ENCODE assay signal across 9 cellular contexts in the genomic region with DNA sequence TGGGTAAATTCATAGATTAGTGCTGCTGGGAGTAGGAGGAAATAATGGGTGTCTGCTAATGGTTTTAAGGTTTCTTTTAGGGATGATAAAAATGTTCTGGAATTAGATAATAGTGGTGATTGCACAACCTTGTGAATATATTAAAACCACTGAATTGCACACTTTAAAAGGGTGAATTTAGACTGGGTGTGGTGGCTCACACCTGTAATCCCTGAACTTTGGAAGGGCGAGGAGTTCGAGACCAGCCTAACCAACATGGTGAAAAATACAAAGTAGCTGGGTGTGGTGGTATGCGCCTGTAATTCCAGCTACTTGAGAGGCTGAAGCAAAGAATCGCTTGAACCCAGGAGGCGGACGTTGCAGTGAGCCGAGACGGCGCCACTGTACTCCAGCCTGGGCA. TPM values are rescaled to one million over a fixed set of nuclear protein-coding genes. Genes with fewer than 3 reads are reported as not detected.
A peak's percentile ranks its signal among the peaks of the same experiment; 100 is the strongest.
DNase-seq lines count a peak whose midpoint lies in the region; ATAC-seq and TF ChIP-seq lines count a peak whose summit lies in the region.
"Had no signal": no experiment of that assay in that cellular context is flagged by ENCODE, and none has a peak within 500 bp of the region (broad histone marks: within the 10 kb centered on the region; RNA-seq: fewer than 3 reads in every experiment).

No MANE protein-coding gene starts in this region.

- H3K36me3 Mint-ChIP-seq in Caco-2 (ENCODE audit: insufficient read depth, unreplicated experiment) = peaks cover 58% of the 10 kb centered on the region
- peaks cover 20% of the 10 kb centered on the region for H3K36me3 Mint-ChIP-seq in endodermal cell (ENCODE audit: low read depth)

- no peak for TF ChIP-seq CTCF in Caco-2 (IDR thresholded peaks at IDR 0.05; ENCODE audit: insufficient read depth in 1 of 2, low read depth in 1 of 2, low read length in 1 of 2, severe bottlenecking in 1 of 2, unreplicated experiment in 1 of 2)
- no peak for TF ChIP-seq CTCF in OCI-LY7 (conservative IDR thresholded peaks at IDR 0.05; ENCODE audit: low read length)
- TF ChIP-seq CTCF in endodermal cell (conservative IDR thresholded peaks at IDR 0.05) = no peak

- H3K9me2 ChIP-seq in OCI-LY7 (ENCODE audit: insufficient read depth, low read length) = no peaks in the 10 kb centered on the region

- H3K4me3 Mint-ChIP-seq in Caco-2 (ENCODE audit: unreplicated experiment) (peak overlapping the region; percentile 98), endodermal cell (peak overlapping the region; percentile 88)

- 94 to 96% methylated on average over 9 of the region's 9 CpGs for WGBS in endodermal cell (ENCODE audit: insufficient coverage in 1 of 2, insufficient read length in 1 of 2), 2 experiments

- ATAC-seq in GM18909 (IDR thresholded peaks at IDR 0.05; ENCODE audit: poor library complexity, unreplicated experiment) = no peak
- no peak for ATAC-seq in HG03520 (IDR thresholded peaks at IDR 0.05; ENCODE audit: unreplicated experiment)

- H3K9me3 Mint-ChIP-seq in Caco-2 (ENCODE audit: unreplicated experiment) (no peaks in the 10 kb centered on the region), endodermal cell (no peaks in the 10 kb centered on the region)

- H3K27ac Mint-ChIP-seq in Caco-2 (ENCODE audit: unreplicated experiment) = peak overlapping the region; percentile 99
- peak overlapping the region; percentile 45 for H3K27ac Mint-ChIP-seq in endodermal cell

- H3K4me3 ChIP-seq in Caco-2 (ENCODE audit: low read depth, low read length) (peak overlapping the region; percentile 69), OCI-LY7 (ENCODE audit: low read depth, low read length, poor library complexity, severe bottlenecking) (peak overlapping the region; percentile 75), endodermal cell (ENCODE audit: low read length) (peak overlapping the region; percentile 97), neuron (ENCODE audit: low read length) (peak overlapping the region; percentile 92)

- H3K27me3 ChIP-seq in Caco-2 (replicated peaks; ENCODE audit: control insufficient read depth, insufficient read depth, low read length) = no peaks in the 10 kb centered on the region
- H3K27me3 ChIP-seq in endodermal cell (ENCODE audit: control insufficient read depth, insufficient read depth, low read length, poor library complexity, severe bottlenecking) = no peaks in the 10 kb centered on the region
- no peaks in the 10 kb centered on the region for H3K27me3 ChIP-seq in neuron (ENCODE audit: insufficient read depth, low read length)

- intact Hi-C loops in Caco-2 (cut with micrococcal nuclease; ENCODE audit: unreplicated experiment) (loop anchor here (5.0 kb wide), 1 partner anchor 634 kb away; no protein-coding TSS in a partner anchor), OCI-LY7 (cut with micrococcal nuclease; ENCODE audit: unreplicated experiment) (loop anchor here (2.0 to 5.0 kb wide), 4 partner anchors 43 to 644 kb away; a partner anchor contains a TSS)

- peaks cover 38% of the 10 kb centered on the region for H3K79me2 ChIP-seq in OCI-LY7 (ENCODE audit: insufficient read depth, low read depth, low read length)

- H3K9me3 ChIP-seq in Caco-2 = no peaks in the 10 kb centered on the region
- H3K9me3 ChIP-seq in OCI-LY7 (ENCODE audit: low read length) = no peaks in the 10 kb centered on the region
- no peaks in the 10 kb centered on the region for H3K9me3 ChIP-seq in endodermal cell (ENCODE audit: control insufficient read depth, low read length)
- no peaks in the 10 kb centered on the region for H3K9me3 ChIP-seq in neuron (ENCODE audit: low read length)

- H4K20me1 ChIP-seq in OCI-LY7 (ENCODE audit: insufficient read depth, low read length) = no peaks in the 10 kb centered on the region

- POLR2A ChIA-PET in Caco-2 (lab: Charles Lee) (no interaction called here), OCI-LY7 (lab: Charles Lee) (interaction anchor here (1.4 kb wide), 1 partner anchor 197 kb away, joined by 3 read pairs; no protein-coding TSS in a partner anchor)

- H3K27me3 Mint-ChIP-seq in Caco-2 (ENCODE audit: insufficient read depth, unreplicated experiment) = no peaks in the 10 kb centered on the region
- H3K27me3 Mint-ChIP-seq in endodermal cell (ENCODE audit: insufficient read depth) = no peaks in the 10 kb centered on the region

- peaks cover 2% of the 10 kb centered on the region; the same call in 1 of the 2 replicates for H3K36me3 ChIP-seq in Caco-2 (ENCODE audit: control insufficient read depth, insufficient read depth, low read length)
- peaks cover 14% of the 10 kb centered on the region; the same call in 1 of the 2 replicates for H3K36me3 ChIP-seq in OCI-LY7 (ENCODE audit: insufficient read depth, low read length)
- H3K36me3 ChIP-seq in endodermal cell (ENCODE audit: control insufficient read depth, insufficient read depth, low read length) = peaks cover 11% of the 10 kb centered on the region
- peaks cover 12% of the 10 kb centered on the region for H3K36me3 ChIP-seq in neuron (ENCODE audit: insufficient read depth, low read length)

- H3K27ac ChIP-seq in OCI-LY7 (ENCODE audit: low read depth, low read length, poor library complexity, severe bottlenecking) (no peak overlapping the region), endodermal cell (ENCODE audit: low read depth, low read length) (no peak overlapping the region)

- CTCF ChIA-PET in Caco-2 (lab: Charles Lee) = interaction anchor here (0.6 kb wide), 1 partner anchor 147 kb away, joined by 3 read pairs; no protein-coding TSS in a partner anchor
- CTCF ChIA-PET in OCI-LY7 (lab: Charles Lee; ENCODE audit: unreplicated experiment) = no interaction called here

- no TSS peak for BruUV-seq in Caco-2 (replicated peaks; lab: Mats Ljungman, UMichigan)
- no TSS peak for BruUV-seq in OCI-LY7 (replicated peaks; lab: Mats Ljungman, UMichigan)

- peak overlapping the region; percentile 75 for H3K4me2 ChIP-seq in OCI-LY7 (ENCODE audit: low read length)

- H3K4me1 ChIP-seq in Caco-2 (peaks cover 27% of the 10 kb centered on the region), OCI-LY7 (ENCODE audit: insufficient read depth, low read length, poor library complexity, severe bottlenecking) (peaks cover 21% of the 10 kb centered on the region), endodermal cell (ENCODE audit: control insufficient read depth, insufficient read depth, low read length) (no peaks in the 10 kb centered on the region), neuron (ENCODE audit: insufficient read depth, low read length) (peaks cover 6% of the 10 kb centered on the region)

- H3K4me1 Mint-ChIP-seq in Caco-2 (ENCODE audit: low read depth, unreplicated experiment) = peaks cover 32% of the 10 kb centered on the region
- H3K4me1 Mint-ChIP-seq in endodermal cell = peaks cover 4% of the 10 kb centered on the region

- no peak for DNase-seq in Caco-2
- no peak for DNase-seq in OCI-LY7 (ENCODE audit: low spot score)
- no peak for DNase-seq in endodermal cell
- no peak for DNase-seq in NCI-H2196 treated with DMSO at 0.1 percent for 48 hours (lab: John Stamatoyannopoulos, UW; ENCODE audit: unreplicated experiment)
- no peak for DNase-seq in putamen (ENCODE audit: low spot score)
- DNase-seq: NCI-H1930 had no signal

- H3K9ac ChIP-seq in endodermal cell (ENCODE audit: extremely low read depth, low read length, poor library complexity, severe bottlenecking) = peak overlapping the region; percentile 93

- H2AFZ ChIP-seq in OCI-LY7 (ENCODE audit: low read length) (no peak overlapping the region), neuron (ENCODE audit: low read depth, low read length) (no peak overlapping the region)

RNA-seq across cellular contexts. Expression of a gene that starts 1.3 kb away (rescaled TPM):
- total RNA-seq in Caco-2 (2022) (53.8 and 53.9 TPM in 2 replicates), OCI-LY7 (2022) (20.7 and 30.3 TPM in 2 replicates), endodermal cell (10 to 100 TPM; 24.3 to 35.1 TPM)
- 30.8 and 31.8 TPM in 2 replicates for total RNA-seq in OCI-LY7 (2014; rRNA removed; shearing (Covaris generic))
- 31.6 TPM for polyA plus RNA-seq in endodermal cell (2013, experiment 1 of 2)
- polyA plus RNA-seq in endodermal cell (2013, experiment 2 of 2) = 20.3 TPM

RNA-seq across cellular contexts. Expression of a gene that starts 42.8 kb away (rescaled TPM):
- 88.4 and 111 TPM in 2 replicates for total RNA-seq in Caco-2 (2022)
- 26.9 and 37.0 TPM in 2 replicates for total RNA-seq in OCI-LY7 (2014; rRNA removed; shearing (Covaris generic))
- 77.8 and 86.9 TPM in 2 replicates for total RNA-seq in OCI-LY7 (2022)
- total RNA-seq in endodermal cell = 100 to 1,000 TPM in 1 of 2 donors, 10 to 100 TPM in 1; 60.6 to 159 TPM
- 14.1 TPM for polyA plus RNA-seq in endodermal cell (2013, experiment 1 of 2)
- 14.7 TPM for polyA plus RNA-seq in endodermal cell (2013, experiment 2 of 2)
